Comparison of ENCODE assay signal across 8 cellular contexts in genomic region chr17:43360376-43360738, GRCh38. TPM values are rescaled to one million over a fixed set of nuclear protein-coding genes. Genes with fewer than 3 reads are reported as not detected.
DNase-seq lines count a peak whose midpoint lies in the region; ATAC-seq and TF ChIP-seq lines count a peak whose summit lies in the region.

No MANE protein-coding gene starts in this region.

- peak; percentile 29 for DNase-seq in Ammon's horn (ENCODE audit: low spot score)
- DNase-seq in M059J (ENCODE audit: low read depth) = peak; percentile 88
- peak; percentile 87 for DNase-seq in SW480 (ENCODE audit: low spot score)
- peak; percentile 90 for DNase-seq in amniotic epithelial cell (ENCODE audit: low read depth)
- no peak for DNase-seq in iPS DF 6.9 (ENCODE audit: low read depth, low spot score)
- no peak for DNase-seq in smooth muscle cell (lab: John Stamatoyannopoulos, UW; ENCODE audit: unreplicated experiment)

- H3K36me3 ChIP-seq in iPS DF 6.9 (ENCODE audit: control insufficient read depth, insufficient read depth, low read length) (no peaks in the 10 kb centered on the region), smooth muscle cell (ENCODE audit: low read depth) (no peaks in the 10 kb centered on the region)

- H3K4me3 ChIP-seq in iPS DF 6.9 (ENCODE audit: low read length) (peak overlapping the region; percentile 33; the same call in 1 of the 2 replicates), smooth muscle cell (peak overlapping the region; percentile 48)

- H3K27me3 ChIP-seq in iPS DF 6.9 (ENCODE audit: control insufficient read depth, insufficient read depth, low read length) (peaks cover 2% of the 10 kb centered on the region; the same call in 1 of the 2 replicates), smooth muscle cell (ENCODE audit: low read depth) (no peaks in the 10 kb centered on the region)

- H3K79me2 ChIP-seq in smooth muscle cell (ENCODE audit: low read depth) = no peaks in the 10 kb centered on the region

- H3K9ac ChIP-seq in smooth muscle cell (ENCODE audit: low read depth) = peak overlapping the region; percentile 80

- H3K27ac ChIP-seq in iPS DF 6.9 (ENCODE audit: low read length) (no peak overlapping the region), smooth muscle cell (ENCODE audit: low read depth) (peak overlapping the region; percentile 96)

- H3F3A ChIP-seq in smooth muscle cell (ENCODE audit: low read depth) = no peaks in the 10 kb centered on the region

- H3K4me1 ChIP-seq in iPS DF 6.9 (ENCODE audit: control insufficient read depth, insufficient read depth, low read length) (no peaks in the 10 kb centered on the region), smooth muscle cell (ENCODE audit: low read depth) (peaks cover 4% of the 10 kb centered on the region)

- peak; percentile 12 for ATAC-seq in GM19468 (IDR thresholded peaks at IDR 0.05; ENCODE audit: extremely low read depth, unreplicated experiment)
- no peak for ATAC-seq in HG02610 (IDR thresholded peaks at IDR 0.05; ENCODE audit: unreplicated experiment)

- no peak overlapping the region for H2AFZ ChIP-seq in smooth muscle cell (ENCODE audit: low read depth)

- no peaks in the 10 kb centered on the region for H3K9me3 ChIP-seq in iPS DF 6.9 (ENCODE audit: control insufficient read depth, insufficient read depth, low read length)
- no peaks in the 10 kb centered on the region for H3K9me3 ChIP-seq in smooth muscle cell (replicated peaks; ENCODE audit: low read depth)

- H3K4me2 ChIP-seq in smooth muscle cell = peak overlapping the region; percentile 79

- no CpG with 5 or more reads among the region's 18 CpGs for WGBS in iPS DF 6.9 (ENCODE audit: insufficient coverage, insufficient read length)
- WGBS in smooth muscle cell (ENCODE audit: low lambda C conversion rate) = 42% methylated on average over 18 of the region's 18 CpGs

- H4K20me1 ChIP-seq in smooth muscle cell (ENCODE audit: low read depth) = peaks cover 20% of the 10 kb centered on the region

- no peak for TF ChIP-seq CTCF in smooth muscle cell (IDR thresholded peaks at IDR 0.05; ENCODE audit: borderline replicate concordance, insufficient read depth, poor library complexity, severe bottlenecking)

RNA-seq across cellular contexts. Expression of gene ARL4D, which starts 38.4 kb away (rescaled TPM):
- 15.1 and 18.4 TPM in 2 replicates for total RNA-seq in M059J (2014; rRNA removed; shearing (Covaris generic))
- 9.9 and 10.3 TPM in 2 replicates for total RNA-seq in smooth muscle cell
- 25.9 and 27.6 TPM in 2 replicates for polyA plus RNA-seq in smooth muscle cell

Comparison
In these comparisons a context has a peak if more than half of its experiments do, and no peak if none do; other contexts are left out.
1. DNase-seq: peak in Ammon's horn (single experiment), M059J (single experiment), SW480 (single experiment) and amniotic epithelial cell (single experiment); none in iPS DF 6.9 (single experiment) and smooth muscle cell (single experiment).